10 cellular contexts compared by ENCODE assay signal in the genomic region with DNA sequence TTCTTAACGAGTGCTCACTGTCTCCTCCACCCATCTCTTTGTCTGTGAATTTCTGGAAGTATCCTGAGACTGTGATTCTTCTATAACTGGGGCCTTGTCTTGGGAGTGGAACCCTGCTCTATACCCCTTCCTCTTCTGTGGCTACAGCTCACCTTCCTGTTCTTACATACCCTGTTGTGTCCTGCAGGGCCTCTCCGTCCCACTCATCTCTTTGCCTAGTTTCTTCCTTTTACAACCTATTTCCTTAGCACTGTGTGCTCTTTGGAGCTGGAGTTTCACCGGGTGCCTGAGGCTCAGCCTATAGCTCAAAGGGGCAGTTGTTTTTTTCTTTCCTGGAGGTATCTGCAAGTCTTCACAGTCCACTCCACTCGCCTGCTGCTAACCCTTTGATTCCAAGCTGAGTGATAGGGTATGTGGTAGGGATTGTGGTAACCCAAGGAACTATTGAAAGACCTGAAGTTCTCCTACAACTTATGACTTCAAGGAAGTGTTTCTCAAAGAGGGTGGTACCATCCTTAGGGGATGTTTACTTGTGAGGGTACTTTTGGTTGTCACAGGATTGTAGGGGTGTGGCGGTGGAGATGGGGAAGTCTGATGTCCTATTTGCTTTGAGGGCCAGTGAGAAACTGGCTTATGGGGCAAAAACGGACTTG.
DNase-seq lines count a peak whose midpoint lies in the region; ATAC-seq and TF ChIP-seq lines count a peak whose summit lies in the region.
"Had no signal": no experiment of that assay in that cellular context is flagged by ENCODE, and none has a peak within 500 bp of the region (broad histone marks: within the 10 kb centered on the region; RNA-seq: fewer than 3 reads in every experiment).

No MANE protein-coding gene starts in this region.

- peaks cover 33% of the 10 kb centered on the region for H3K4me1 ChIP-seq in psoas muscle

- no peaks in the 10 kb centered on the region for H3K9me3 ChIP-seq in psoas muscle

- H3K9me3 Mint-ChIP-seq in central memory CD8-positive, alpha-beta T cell, result no peaks in the 10 kb centered on the region

- TF ChIP-seq CTCF in NB4 (IDR thresholded peaks at IDR 0.05; ENCODE audit: low read depth, low read length) (no peak), psoas muscle (IDR thresholded peaks at IDR 0.05) (no peak)

- in situ Hi-C loops in G401 (cut with HindIII; ENCODE audit: low sequenced_read_pairs), result no loop called here

- H3K4me1 Mint-ChIP-seq in central memory CD8-positive, alpha-beta T cell, result no peaks in the 10 kb centered on the region

- peak; percentile 61 for DNase-seq in GDM1 (lab: John Stamatoyannopoulos, UW)
- peak; percentile 72 for DNase-seq in NB4 (ENCODE audit: low read depth)
- DNase-seq in central memory CD8-positive, alpha-beta T cell (ENCODE audit: low spot score in 2 of 2), result no peak
- DNase-seq in psoas muscle, result no peak
- no peak for DNase-seq in EL
- DNase-seq in T1000 (lab: John Stamatoyannopoulos, UW), result no peak
- no peak for DNase-seq in DMS 273 treated with DMSO at 0.1 percent for 48 hours (lab: John Stamatoyannopoulos, UW)
- DNase-seq in G401 (ENCODE audit: low spot score), result no peak
- DNase-seq: NCI-H2081 treated with DMSO at 0.1 percent for 48 hours had no signal

- H3K4me3 ChIP-seq in NB4 (ENCODE audit: low read depth, low read length), result no peak overlapping the region
- no peak overlapping the region for H3K4me3 ChIP-seq in psoas muscle

- no peak overlapping the region for H3K4me3 Mint-ChIP-seq in central memory CD8-positive, alpha-beta T cell

- no peaks in the 10 kb centered on the region for H3K27me3 ChIP-seq in psoas muscle (ENCODE audit: insufficient read depth in 3 of 3, low read length in 2 of 3)

- H3K36me3 Mint-ChIP-seq in central memory CD8-positive, alpha-beta T cell (ENCODE audit: insufficient read depth), result no peaks in the 10 kb centered on the region

- H3K27ac ChIP-seq in psoas muscle, result peak overlapping the region; percentile 75
- H3K27ac ChIP-seq: C4-2B had no signal

- intact Hi-C loops in psoas muscle (cut with DNase I), result loop anchor here (2.0 kb wide), 2 partner anchors 339 to 399 kb away; no protein-coding TSS in a partner anchor

- WGBS in psoas muscle, 3 donors, result 86 to 92% (median 88%) methylated on average over 6 of the region's 6 CpGs

- H3K27ac Mint-ChIP-seq in central memory CD8-positive, alpha-beta T cell (ENCODE audit: low read depth), result peak overlapping the region; percentile 8

- H3K36me3 ChIP-seq in psoas muscle (ENCODE audit: insufficient read depth in 1 of 2, low read depth in 1 of 2), result no peaks in the 10 kb centered on the region

- TF ChIP-seq POLR2A in NB4 (IDR thresholded peaks at IDR 0.05; ENCODE audit: extremely low read depth, insufficient read length), result no peak

- no peak for ATAC-seq in central memory CD8-positive, alpha-beta T cell (replicated peaks; ENCODE audit: extremely low read depth, poor library complexity, severe bottlenecking)
- no peak for ATAC-seq in psoas muscle

- no peaks in the 10 kb centered on the region for H3K27me3 Mint-ChIP-seq in central memory CD8-positive, alpha-beta T cell

Comparison
In these comparisons a context has a peak if more than half of its experiments do, and no peak if none do; other contexts are left out.
1. DNase-seq: peak in GDM1 (single experiment) and NB4 (single experiment); none in central memory CD8-positive, alpha-beta T cell (0 of 2), psoas muscle (0 of 2), EL (single experiment), T1000 (single experiment), DMS 273 treated with DMSO at 0.1 percent for 48 hours (single experiment) and G401 (single experiment).